Comparison of ENCODE assay signal across 12 cellular contexts in the genomic region with DNA sequence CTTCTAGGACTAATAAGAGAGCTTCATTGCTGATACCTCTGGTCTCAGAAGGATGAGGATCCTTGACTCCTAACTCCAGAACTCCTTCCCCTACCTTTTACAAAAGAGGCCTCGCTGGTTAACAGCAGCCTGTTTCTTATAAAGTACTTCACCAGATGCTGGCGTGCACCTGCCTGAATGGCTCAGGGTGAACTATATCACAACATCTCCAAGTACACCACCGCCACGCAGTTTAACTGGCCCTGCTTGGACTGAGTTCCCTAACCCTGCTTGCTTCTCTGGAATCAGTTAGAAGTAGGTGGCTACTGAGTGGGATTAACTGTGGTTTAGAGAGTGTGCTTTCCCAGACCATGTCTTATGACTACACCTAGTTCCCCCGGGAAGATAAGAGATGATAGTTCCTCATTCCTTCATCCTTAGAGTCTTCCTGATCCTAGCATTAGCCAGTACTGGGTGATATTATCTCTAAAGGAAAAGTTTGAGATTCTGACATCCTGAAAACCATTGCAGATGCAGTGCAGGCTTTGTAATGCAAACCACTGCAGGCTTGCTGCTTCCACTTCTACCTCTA. TPM values are rescaled to one million over a fixed set of nuclear protein-coding genes. Genes with fewer than 3 reads are reported as not detected.
DNase-seq lines count a peak whose midpoint lies in the region; TF ChIP-seq lines count a peak whose summit lies in the region.
"Had no signal": no experiment of that assay in that cellular context is flagged by ENCODE, and none has a peak within 500 bp of the region (broad histone marks: within the 10 kb centered on the region; RNA-seq: fewer than 3 reads in every experiment).

No MANE protein-coding gene starts in this region.

- DNase-seq in AG10803 (ENCODE audit: low read depth) = no peak
- DNase-seq in epithelial cell of prostate (ENCODE audit: low read depth, low spot score) = no peak
- DNase-seq in nephron progenitor cell = no peak
- no peak for DNase-seq in activated T-helper 1 cell treated with anti-CD3 and anti-CD28 coated beads, Interleukin-12 subunit alpha, Interleukin-12 subunit beta, Interleukin-2, Interleukin-4 antibody, amounts not matched to agents 30 ng/mL and 10 ng/mL and 1 ng/mL, durations not matched to agents 14 hours and 24 hours and 36 hours (ENCODE audit: low spot score)
- no peak for DNase-seq in T-helper 1 cell
- DNase-seq in MV-4-11 (lab: John Stamatoyannopoulos, UW) = no peak
- DNase-seq in NCI-H1436 treated with DMSO at 0.1 percent for 48 hours (lab: John Stamatoyannopoulos, UW) = no peak
- DNase-seq: activated CD8-positive, alpha-beta memory T cell treated with anti-CD3 and anti-CD28 coated beads for 24 hours; NCI-H2171; stimulated activated naive CD8-positive, alpha-beta T cell treated with anti-CD3 and anti-CD28 coated beads, Interleukin-15, Interleukin-2, amounts not matched to agents 100 U/mL and 50 U/mL, for 24 hours had no signal

- H3K27me3 Mint-ChIP-seq in nephron progenitor cell (ENCODE audit: low read depth, poor library complexity) = peaks cover 8% of the 10 kb centered on the region
- no peaks in the 10 kb centered on the region for H3K27me3 Mint-ChIP-seq in activated T-helper 1 cell treated with anti-CD3 and anti-CD28 coated beads, Interleukin-12 subunit alpha, Interleukin-12 subunit beta, Interleukin-2, Interleukin-4 antibody, amounts not matched to agents 30 ng/mL and 10 ng/mL and 1 ng/mL, durations not matched to agents 14 hours and 24 hours and 36 hours (ENCODE audit: insufficient read depth)

- peaks cover 7% of the 10 kb centered on the region; the same call in 1 of the 2 replicates for H3K36me3 ChIP-seq in HUES6 (ENCODE audit: control insufficient read depth, insufficient read depth, low read length)

- peaks cover 8% of the 10 kb centered on the region for H3K36me3 Mint-ChIP-seq in nephron progenitor cell (ENCODE audit: low read depth)
- peaks cover 11% of the 10 kb centered on the region for H3K36me3 Mint-ChIP-seq in activated T-helper 1 cell treated with anti-CD3 and anti-CD28 coated beads, Interleukin-12 subunit alpha, Interleukin-12 subunit beta, Interleukin-2, Interleukin-4 antibody, amounts not matched to agents 30 ng/mL and 10 ng/mL and 1 ng/mL, durations not matched to agents 14 hours and 24 hours and 36 hours (ENCODE audit: low read depth)

- no peaks in the 10 kb centered on the region for H3K9me3 ChIP-seq in HUES6 (ENCODE audit: control insufficient read depth, insufficient read depth, low read depth, low read length)

- peak overlapping the region; percentile 22 for H3K4me3 Mint-ChIP-seq in nephron progenitor cell
- H3K4me3 Mint-ChIP-seq in activated T-helper 1 cell treated with anti-CD3 and anti-CD28 coated beads, Interleukin-12 subunit alpha, Interleukin-12 subunit beta, Interleukin-2, Interleukin-4 antibody, amounts not matched to agents 30 ng/mL and 10 ng/mL and 1 ng/mL, durations not matched to agents 14 hours and 24 hours and 36 hours = no peak overlapping the region

- peaks cover 70% of the 10 kb centered on the region for H3K4me1 Mint-ChIP-seq in nephron progenitor cell
- H3K4me1 Mint-ChIP-seq in activated T-helper 1 cell treated with anti-CD3 and anti-CD28 coated beads, Interleukin-12 subunit alpha, Interleukin-12 subunit beta, Interleukin-2, Interleukin-4 antibody, amounts not matched to agents 30 ng/mL and 10 ng/mL and 1 ng/mL, durations not matched to agents 14 hours and 24 hours and 36 hours (ENCODE audit: low read depth) = peaks cover 69% of the 10 kb centered on the region

- no peak overlapping the region for H3K9ac ChIP-seq in HUES6 (ENCODE audit: low read length)

- no peak overlapping the region for H3K27ac ChIP-seq in HUES6 (ENCODE audit: low read depth, low read length)
- peak overlapping the region; percentile 24 for H3K27ac ChIP-seq in epithelial cell of prostate
- H3K27ac ChIP-seq: HL-60 had no signal

- H3K9me3 Mint-ChIP-seq in nephron progenitor cell = no peaks in the 10 kb centered on the region
- no peaks in the 10 kb centered on the region for H3K9me3 Mint-ChIP-seq in activated T-helper 1 cell treated with anti-CD3 and anti-CD28 coated beads, Interleukin-12 subunit alpha, Interleukin-12 subunit beta, Interleukin-2, Interleukin-4 antibody, amounts not matched to agents 30 ng/mL and 10 ng/mL and 1 ng/mL, durations not matched to agents 14 hours and 24 hours and 36 hours

- no peaks in the 10 kb centered on the region for H3K27me3 ChIP-seq in HUES6 (ENCODE audit: control insufficient read depth, insufficient read depth, low read length)

- no peak overlapping the region for H3K27ac Mint-ChIP-seq in nephron progenitor cell
- H3K27ac Mint-ChIP-seq in activated T-helper 1 cell treated with anti-CD3 and anti-CD28 coated beads, Interleukin-12 subunit alpha, Interleukin-12 subunit beta, Interleukin-2, Interleukin-4 antibody, amounts not matched to agents 30 ng/mL and 10 ng/mL and 1 ng/mL, durations not matched to agents 14 hours and 24 hours and 36 hours = no peak overlapping the region

- H3K4me3 ChIP-seq in AG10803 (ENCODE audit: low read length) = peak overlapping the region; percentile 89
- H3K4me3 ChIP-seq in HUES6 (ENCODE audit: low read depth, low read length) = peak overlapping the region; percentile 93; the same call in 1 of the 2 replicates

- peaks cover 63% of the 10 kb centered on the region for H3K4me1 ChIP-seq in HUES6 (ENCODE audit: control insufficient read depth, insufficient read depth, low read length)

- TF ChIP-seq CTCF in AG10803 (conservative IDR thresholded peaks at IDR 0.05; ENCODE audit: low read length) = no peak
- TF ChIP-seq CTCF in nephron progenitor cell (IDR thresholded peaks at IDR 0.05) = no peak

- intact Hi-C loops in activated T-helper 1 cell treated with anti-CD3 and anti-CD28 coated beads, Interleukin-12 subunit alpha, Interleukin-12 subunit beta, Interleukin-2, Interleukin-4 antibody, amounts not matched to agents 30 ng/mL and 10 ng/mL and 1 ng/mL, durations not matched to agents 14 hours and 24 hours and 36 hours (cut with micrococcal nuclease) = loop anchor here (1.0 kb wide), 1 partner anchor 9 kb away; no protein-coding TSS in a partner anchor

RNA-seq across cellular contexts. Expression of a gene that starts 3.0 kb away (rescaled TPM):
- 19.9 and 20.7 TPM in 2 replicates for total RNA-seq in activated T-helper 1 cell treated with anti-CD3 and anti-CD28 coated beads, Interleukin-12 subunit alpha, Interleukin-12 subunit beta, Interleukin-2, Interleukin-4 antibody, amounts not matched to agents 30 ng/mL and 10 ng/mL and 1 ng/mL, durations not matched to agents 14 hours and 24 hours and 36 hours

RNA-seq across cellular contexts. Expression of a gene that starts 30.6 kb away (rescaled TPM):
- 0.60 and 0.71 TPM in 2 replicates for total RNA-seq in activated T-helper 1 cell treated with anti-CD3 and anti-CD28 coated beads, Interleukin-12 subunit alpha, Interleukin-12 subunit beta, Interleukin-2, Interleukin-4 antibody, amounts not matched to agents 30 ng/mL and 10 ng/mL and 1 ng/mL, durations not matched to agents 14 hours and 24 hours and 36 hours

RNA-seq across cellular contexts. Expression of a gene that starts 46.5 kb away (rescaled TPM):
- 38.2 and 39.4 TPM in 2 replicates for total RNA-seq in activated T-helper 1 cell treated with anti-CD3 and anti-CD28 coated beads, Interleukin-12 subunit alpha, Interleukin-12 subunit beta, Interleukin-2, Interleukin-4 antibody, amounts not matched to agents 30 ng/mL and 10 ng/mL and 1 ng/mL, durations not matched to agents 14 hours and 24 hours and 36 hours
